1 cellular context compared by ENCODE assay signal in the genomic region with DNA sequence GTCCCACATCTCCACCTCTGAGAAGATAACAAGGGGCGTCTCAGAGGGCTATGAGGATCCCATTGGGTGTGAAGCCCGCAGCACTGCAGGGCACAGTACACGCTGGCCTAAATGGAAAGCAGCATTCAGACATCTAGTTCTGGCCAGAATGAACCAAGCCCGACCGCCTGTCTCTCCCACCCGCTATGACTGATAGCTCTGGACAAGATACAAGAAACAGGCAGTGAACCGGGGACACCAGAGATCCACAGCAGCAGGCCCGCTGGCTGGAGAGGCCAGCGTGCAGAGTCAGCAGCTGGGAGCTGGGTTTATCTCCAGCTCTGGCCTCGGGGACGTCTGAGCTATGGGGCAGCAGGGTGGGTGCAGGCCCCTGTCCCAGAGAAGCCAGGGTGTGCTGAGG.
TF ChIP-seq lines count a peak whose summit lies in the region.

No MANE protein-coding gene starts in this region.

TF ChIP-seq in H1, 55 proteins besides CTCF, POLR2A, EP300 and RAD21:
- TF ChIP-seq JUN (IDR thresholded peaks at IDR 0.05; ENCODE audit: low read depth, low read length): no peak
- no peak for TF ChIP-seq NRF1 (IDR thresholded peaks at IDR 0.05; ENCODE audit: low read depth, low read length)
- no peak for TF ChIP-seq CBX5 (IDR thresholded peaks at IDR 0.05; ENCODE audit: low read depth, low read length)
- TF ChIP-seq KDM5A (IDR thresholded peaks at IDR 0.05; ENCODE audit: low read length): no peak
- TF ChIP-seq BACH1 (IDR thresholded peaks at IDR 0.05; ENCODE audit: low read length): no peak
- no peak for TF ChIP-seq YY1 (IDR thresholded peaks at IDR 0.05; ENCODE audit: low read depth, low read length)
- TF ChIP-seq SIRT6 (IDR thresholded peaks at IDR 0.05; ENCODE audit: low read length): no peak
- no peak for TF ChIP-seq SIN3A (conservative IDR thresholded peaks at IDR 0.05 in 1 of 2, IDR thresholded peaks at IDR 0.05 in 1 of 2; ENCODE audit: low read depth in 1 of 2, low read length in 2 of 2)
- TF ChIP-seq EGR1 (IDR thresholded peaks at IDR 0.05; ENCODE audit: borderline replicate concordance, low read depth, low read length): no peak
- TF ChIP-seq GTF2F1 (IDR thresholded peaks at IDR 0.05; ENCODE audit: borderline replicate concordance, low read depth, low read length): no peak
- TF ChIP-seq TAF7 (optimal IDR thresholded peaks at IDR 0.05; ENCODE audit: borderline replicate concordance, low read depth, low read length): no peak
- TF ChIP-seq TAF1 (IDR thresholded peaks at IDR 0.05; ENCODE audit: low read depth, low read length): no peak
- no peak for TF ChIP-seq POLR2AphosphoS5 (IDR thresholded peaks at IDR 0.05; ENCODE audit: low read depth, low read length)
- no peak for TF ChIP-seq SP2 (IDR thresholded peaks at IDR 0.05; ENCODE audit: low read length)
- TF ChIP-seq GABPA (IDR thresholded peaks at IDR 0.05; ENCODE audit: borderline replicate concordance, insufficient read depth, low read length): no peak
- TF ChIP-seq CREB1 (IDR thresholded peaks at IDR 0.05): no peak
- TF ChIP-seq, protein P1, sequence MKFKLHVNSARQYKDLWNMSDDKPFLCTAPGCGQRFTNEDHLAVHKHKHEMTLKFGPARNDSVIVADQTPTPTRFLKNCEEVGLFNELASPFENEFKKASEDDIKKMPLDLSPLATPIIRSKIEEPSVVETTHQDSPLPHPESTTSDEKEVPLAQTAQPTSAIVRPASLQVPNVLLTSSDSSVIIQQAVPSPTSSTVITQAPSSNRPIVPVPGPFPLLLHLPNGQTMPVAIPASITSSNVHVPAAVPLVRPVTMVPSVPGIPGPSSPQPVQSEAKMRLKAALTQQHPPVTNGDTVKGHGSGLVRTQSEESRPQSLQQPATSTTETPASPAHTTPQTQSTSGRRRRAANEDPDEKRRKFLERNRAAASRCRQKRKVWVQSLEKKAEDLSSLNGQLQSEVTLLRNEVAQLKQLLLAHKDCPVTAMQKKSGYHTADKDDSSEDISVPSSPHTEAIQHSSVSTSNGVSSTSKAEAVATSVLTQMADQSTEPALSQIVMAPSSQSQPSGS (IDR thresholded peaks at IDR 0.05; ENCODE audit: low read length): no peak
TF ChIP-seq in H1: peak in this region for 0.
